15 cellular contexts compared by ENCODE assay signal in the genomic region with DNA sequence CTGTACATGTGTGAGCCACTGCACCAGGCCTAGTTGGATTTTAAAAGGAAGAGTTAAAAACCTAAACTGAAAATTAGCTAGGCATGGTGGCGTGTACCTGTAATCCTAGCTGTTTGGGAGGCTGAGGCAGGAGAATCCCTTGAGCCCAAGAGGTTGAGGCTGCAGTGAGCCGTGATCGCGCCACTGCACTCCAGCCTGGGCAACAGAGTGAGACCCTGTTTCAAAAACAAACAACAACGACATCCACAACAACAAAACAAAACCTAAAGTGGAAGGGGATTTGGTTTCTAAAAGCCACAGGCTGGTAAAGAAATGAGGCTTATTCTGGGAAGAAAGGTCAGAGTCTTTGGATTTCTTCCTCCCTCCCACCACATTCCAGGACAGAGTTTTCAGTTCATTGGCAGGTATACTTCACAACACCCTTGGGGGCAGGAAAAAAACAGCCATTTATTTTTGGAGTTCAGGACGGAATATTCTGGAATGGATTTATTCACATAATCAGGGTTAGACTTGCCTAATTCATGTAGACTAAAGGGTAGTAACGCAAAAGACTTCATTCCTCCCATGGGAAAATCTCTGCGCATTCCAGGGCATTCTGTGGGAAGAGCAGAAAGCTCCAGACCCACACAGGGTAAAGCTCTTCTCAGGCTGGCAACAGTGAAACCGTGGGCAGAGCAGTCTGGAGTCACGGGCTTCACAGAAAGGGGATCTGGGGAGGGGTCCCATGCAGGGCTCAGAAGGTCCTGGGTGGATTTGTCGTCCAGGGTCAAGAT. TPM values are rescaled to one million over a fixed set of nuclear protein-coding genes. Genes with fewer than 3 reads are reported as not detected.
DNase-seq lines count a peak whose midpoint lies in the region; ATAC-seq and TF ChIP-seq lines count a peak whose summit lies in the region.
"Had no signal": no experiment of that assay in that cellular context is flagged by ENCODE, and none has a peak within 500 bp of the region (broad histone marks: within the 10 kb centered on the region; RNA-seq: fewer than 3 reads in every experiment).

No MANE protein-coding gene starts in this region.

- intact Hi-C loops in tibial artery (cut with DNase I; ENCODE audit: low total_unique reads) (no loop called here), body of pancreas (cut with DNase I) (no loop called here)

- H3K4me3 ChIP-seq in cardiac fibroblast (replicated peaks in 1 of 2; ENCODE audit: low read depth in 2 of 2, low read length in 2 of 2) (no peak overlapping the region), lung (no peak overlapping the region), tibial artery (peak overlapping the region; percentile 15 to 45), body of pancreas (no peak overlapping the region)
- H3K4me3 ChIP-seq: MG63 had no signal

- H3K27me3 ChIP-seq in lung (ENCODE audit: control insufficient read depth, insufficient read depth) (no peaks in the 10 kb centered on the region), tibial artery (no peaks in the 10 kb centered on the region), body of pancreas (no peaks in the 10 kb centered on the region)
- H3K27me3 ChIP-seq: MG63 had no signal

- peaks cover 28% of the 10 kb centered on the region for H3K4me1 Mint-ChIP-seq in activated CD4-positive, alpha-beta T cell treated with anti-CD3 and anti-CD28 coated beads, Interleukin-2, amount 10 ng/mL, durations not matched to agents 7 days and 5 days

- no peak for DNase-seq in activated CD4-positive, alpha-beta T cell treated with anti-CD3 and anti-CD28 coated beads, Interleukin-2, amount 10 ng/mL, durations not matched to agents 7 days and 5 days
- no peak for DNase-seq in activated CD4-positive, alpha-beta T cell treated with anti-CD3 and anti-CD28 coated beads for 4 hours
- DNase-seq in cardiac fibroblast (ENCODE audit: low read depth in 2 of 2) (peak; percentile 51 to 85), lung (ENCODE audit: low spot score) (no peak), tibial artery (no peak), body of pancreas (no peak), NCI-H526 treated with DMSO at 0.1 percent for 48 hours (lab: John Stamatoyannopoulos, UW) (no peak)
- DNase-seq in stimulated activated CD4-positive, alpha-beta T cell treated with anti-CD3 and anti-CD28 coated beads, Interleukin-4, amount 100 ng/mL, for 24 hours = no peak
- DNase-seq: ACHN; activated CD4-positive, alpha-beta T cell treated with anti-CD3 and anti-CD28 coated beads, Interleukin-2, amount 50 U/mL, for 1 hour; MG63; PC-3; retina; stimulated activated naive CD4-positive, alpha-beta T cell had no signal

- H3K4me1 ChIP-seq in lung (ENCODE audit: control insufficient read depth in 2 of 2, insufficient read depth in 2 of 2, low read length in 2 of 2) = peaks cover 0 to 5% of the 10 kb centered on the region in 2 donors
- H3K4me1 ChIP-seq in tibial artery = peaks cover 0 to 43% (median 21%) of the 10 kb centered on the region in 4 donors
- H3K4me1 ChIP-seq in body of pancreas = no peaks in the 10 kb centered on the region

- H3K36me3 ChIP-seq in lung (ENCODE audit: control insufficient read depth in 2 of 2, insufficient read depth in 2 of 2, low read length in 2 of 2) (no peaks in the 10 kb centered on the region), tibial artery (no peaks in the 10 kb centered on the region), body of pancreas (replicated peaks in 1 of 2; ENCODE audit: insufficient read depth in 1 of 2, low read depth in 2 of 2) (no peaks in the 10 kb centered on the region)
- H3K36me3 ChIP-seq: MG63 had no signal

- peak overlapping the region; percentile 43 for H3K4me3 Mint-ChIP-seq in activated CD4-positive, alpha-beta T cell treated with anti-CD3 and anti-CD28 coated beads, Interleukin-2, amount 10 ng/mL, durations not matched to agents 7 days and 5 days

- POLR2A ChIA-PET in activated CD4-positive, alpha-beta T cell treated with anti-CD3 and anti-CD28 coated beads, Interleukin-2, amount 10 ng/mL, durations not matched to agents 7 days and 5 days (lab: Charles Lee) = interaction anchor here (0.9 to 1.2 kb wide), 2 partner anchors 10 to 163 kb away, joined by 5 to 6 read pairs; partner anchors contain the start of gene NCL

- H3K27me3 Mint-ChIP-seq in activated CD4-positive, alpha-beta T cell treated with anti-CD3 and anti-CD28 coated beads, Interleukin-2, amount 10 ng/mL, durations not matched to agents 7 days and 5 days = no peaks in the 10 kb centered on the region

- no peaks in the 10 kb centered on the region for H3K9me3 Mint-ChIP-seq in activated CD4-positive, alpha-beta T cell treated with anti-CD3 and anti-CD28 coated beads, Interleukin-2, amount 10 ng/mL, durations not matched to agents 7 days and 5 days

- H3K9me3 ChIP-seq in lung (ENCODE audit: control insufficient read depth in 2 of 2, insufficient read depth in 1 of 2, low read length in 1 of 2) (no peaks in the 10 kb centered on the region), tibial artery (no peaks in the 10 kb centered on the region), body of pancreas (no peaks in the 10 kb centered on the region)
- H3K9me3 ChIP-seq: MG63 had no signal

- H3K27ac ChIP-seq in lung (ENCODE audit: low read depth in 1 of 2, low read length in 1 of 2) (peak overlapping the region; percentile 49 to 50), tibial artery (peak overlapping the region; percentile 80 to 89), body of pancreas (no peak overlapping the region)

- 83 to 94% methylated on average over 11 of the region's 11 CpGs for WGBS in lung, 2 donors
- WGBS in body of pancreas, 2 donors = 76 to 83% methylated on average over 11 of the region's 11 CpGs

- CTCF ChIA-PET in activated CD4-positive, alpha-beta T cell treated with anti-CD3 and anti-CD28 coated beads, Interleukin-2, amount 10 ng/mL, durations not matched to agents 7 days and 5 days (lab: Charles Lee) = interaction anchor here (0.5 to 2.0 kb wide), 12 partner anchors 11 to 101 kb away, joined by 3 to 9 read pairs (median 4); no protein-coding TSS in a partner anchor

- TF ChIP-seq CTCF in cardiac fibroblast (IDR thresholded peaks at IDR 0.05; ENCODE audit: low read depth, low read length) (no peak), lung (IDR thresholded peaks at IDR 0.05; ENCODE audit: control extremely low read depth, extremely low read depth) (no peak), tibial artery (IDR thresholded peaks at IDR 0.05) (no peak), body of pancreas (IDR thresholded peaks at IDR 0.05) (no peak)

- no peak for ATAC-seq in lung (ENCODE audit: insufficient read depth, low FRiP score)
- no peak for ATAC-seq in body of pancreas
- ATAC-seq: PC-3 had no signal

- peaks cover 2% of the 10 kb centered on the region for H3K36me3 Mint-ChIP-seq in activated CD4-positive, alpha-beta T cell treated with anti-CD3 and anti-CD28 coated beads, Interleukin-2, amount 10 ng/mL, durations not matched to agents 7 days and 5 days (ENCODE audit: low read depth)

- peak overlapping the region; percentile 96 for H3K27ac Mint-ChIP-seq in activated CD4-positive, alpha-beta T cell treated with anti-CD3 and anti-CD28 coated beads, Interleukin-2, amount 10 ng/mL, durations not matched to agents 7 days and 5 days

- no peak for TF ChIP-seq POLR2A in body of pancreas (IDR thresholded peaks at IDR 0.05)

RNA-seq across cellular contexts. Expression of gene TEX44, which starts 34.9 kb away (rescaled TPM):
- not detected for total RNA-seq in activated CD4-positive, alpha-beta T cell treated with anti-CD3 and anti-CD28 coated beads, Interleukin-2, amount 10 ng/mL, durations not matched to agents 7 days and 5 days
- total RNA-seq in lung = not detected
- not detected for polyA plus RNA-seq in lung
- total RNA-seq in body of pancreas = not detected
- total RNA-seq: cerebellum, PC-3 had no signal

Comparison
In these comparisons a context has a peak if more than half of its experiments do, and no peak if none do; other contexts are left out.
1. DNase-seq: peak in cardiac fibroblast (2 of 2); none in activated CD4-positive, alpha-beta T cell treated with anti-CD3 and anti-CD28 coated beads, Interleukin-2, amount 10 ng/mL, durations not matched to agents 7 days and 5 days (single experiment), activated CD4-positive, alpha-beta T cell treated with anti-CD3 and anti-CD28 coated beads for 4 hours (0 of 2), lung (single experiment), tibial artery (0 of 2), stimulated activated CD4-positive, alpha-beta T cell treated with anti-CD3 and anti-CD28 coated beads, Interleukin-4, amount 100 ng/mL, for 24 hours (single experiment), body of pancreas (0 of 4) and NCI-H526 treated with DMSO at 0.1 percent for 48 hours (single experiment).
2. H3K4me3 ChIP-seq: peak in tibial artery (2 of 2); none in cardiac fibroblast (0 of 2), lung (single experiment) and body of pancreas (0 of 2).
3. H3K27ac ChIP-seq: peak in lung (2 of 2) and tibial artery (2 of 2); none in body of pancreas (0 of 4).